In genomic region chr5:139473565-139473964, GRCh38 we compare ENCODE assay signal across 7 cellular contexts. TPM values are rescaled to one million over a fixed set of nuclear protein-coding genes. Genes with fewer than 3 reads are reported as not detected.
A peak's percentile ranks its signal among the peaks of the same experiment; 100 is the strongest.
DNase-seq lines count a peak whose midpoint lies in the region; ATAC-seq and TF ChIP-seq lines count a peak whose summit lies in the region.
"Had no signal": no experiment of that assay in that cellular context is flagged by ENCODE, and none has a peak within 500 bp of the region (broad histone marks: within the 10 kb centered on the region; RNA-seq: fewer than 3 reads in every experiment).

No MANE protein-coding gene starts in this region.

- H3K4me3 ChIP-seq in AG04449 (ENCODE audit: low read depth, low read length) (no peak overlapping the region), NT2/D1 (ENCODE audit: insufficient read length, low read depth) (no peak overlapping the region), right atrium auricular region (no peak overlapping the region)

- TF ChIP-seq CTCF in AG04449 (IDR thresholded peaks at IDR 0.05; ENCODE audit: insufficient read depth, low read length, missing control alignments) (peak; percentile 7), right atrium auricular region (IDR thresholded peaks at IDR 0.05) (no peak)

- no peak for DNase-seq in AG04449 (ENCODE audit: low read depth, low spot score)
- no peak for DNase-seq in NT2/D1 (ENCODE audit: low read depth, low spot score)
- no peak for DNase-seq in right atrium auricular region (ENCODE audit: low spot score)
- DNase-seq in SW 1271 (lab: John Stamatoyannopoulos, UW), result no peak
- no peak for DNase-seq in activated effector memory CD4-positive, alpha-beta T cell treated with Interleukin-2 at 50 U/mL for 16 hours

- no peak for ATAC-seq in HG03097 (IDR thresholded peaks at IDR 0.05; ENCODE audit: low FRiP score, unreplicated experiment)

- POLR2A ChIA-PET in AG04449 (lab: Yijun Ruan, JAX), result interaction anchor here (1.9 kb wide), 1 partner anchor 35 kb away, joined by 6 read pairs; the partner anchor contains the start of gene DNAJC18

- H3K27ac ChIP-seq in right atrium auricular region, result peak overlapping the region; percentile 47 to 58

- CTCF ChIA-PET in AG04449 (lab: Yijun Ruan, JAX), result interaction anchor here (0.9 to 1.4 kb wide), 5 partner anchors 9 to 44 kb away, joined by 3 to 4 read pairs (median 3); partner anchors contain the start of genes ECSCR and STING1

- peak overlapping the region; percentile 59 for H3K9ac ChIP-seq in NT2/D1 (ENCODE audit: insufficient read length, low read depth)

- no peaks in the 10 kb centered on the region for H3K9me3 ChIP-seq in NT2/D1 (ENCODE audit: insufficient read depth, low read length)
- no peaks in the 10 kb centered on the region for H3K9me3 ChIP-seq in right atrium auricular region

- H3K27me3 ChIP-seq in NT2/D1 (ENCODE audit: insufficient read depth, insufficient read length), result no peaks in the 10 kb centered on the region
- no peaks in the 10 kb centered on the region for H3K27me3 ChIP-seq in right atrium auricular region

- H3K4me1 ChIP-seq in NT2/D1 (ENCODE audit: insufficient read depth, insufficient read length) (peaks cover 24% of the 10 kb centered on the region), right atrium auricular region (peaks cover 0 to 46% of the 10 kb centered on the region in 2 donors)

- H3K36me3 ChIP-seq in NT2/D1 (ENCODE audit: insufficient read depth, insufficient read length, low read length), result no peaks in the 10 kb centered on the region
- H3K36me3 ChIP-seq in right atrium auricular region, result peaks cover 35% of the 10 kb centered on the region

RNA-seq across cellular contexts. Expression of gene SMIM33, which starts 2.8 kb away (rescaled TPM):
- not detected for total RNA-seq in right atrium auricular region
- total RNA-seq: glomerular endothelial cell had no signal

RNA-seq across cellular contexts. Expression of gene STING1, which starts 9.0 kb away (rescaled TPM):
- 100 to 1,000 TPM in 1 of 2 donors, 10 to 100 TPM in 1; 80.0 to 123 TPM for total RNA-seq in right atrium auricular region

RNA-seq across cellular contexts. Expression of gene ECSCR, which starts 11.0 kb away (rescaled TPM):
- total RNA-seq in right atrium auricular region, result 10 to 100 TPM; 30.1 to 35.4 TPM

RNA-seq across cellular contexts. Expression of gene DNAJC18, which starts 34.2 kb away (rescaled TPM):
- 1 to 10 TPM; 5.9 to 8.5 TPM for total RNA-seq in right atrium auricular region
